In genomic region chr20:59508729-59509128, GRCh38 we compare ENCODE assay signal across 16 cellular contexts.
DNase-seq lines count a peak whose midpoint lies in the region; ATAC-seq, FAIRE-seq and TF ChIP-seq lines count a peak whose summit lies in the region.
"Had no signal": no experiment of that assay in that cellular context is flagged by ENCODE, and none has a peak within 500 bp of the region (broad histone marks: within the 10 kb centered on the region; RNA-seq: fewer than 3 reads in every experiment).

No MANE protein-coding gene starts in this region.

- no peak overlapping the region for H3K9ac ChIP-seq in K562 (ENCODE audit: insufficient read depth in 1 of 2, low read depth in 2 of 2, low read length in 2 of 2)
- H3K9ac ChIP-seq: BLaER1 treated with 17β-estradiol and CSF1 and Interleukin-3, amounts not matched to agents 10 nM and 100 nM had no signal

- no peak overlapping the region for H3K4me2 ChIP-seq in K562 (ENCODE audit: insufficient read depth, low read length)

- no peak for TF ChIP-seq RAD21 in K562 (CRISPR knock-in tag; conservative IDR thresholded peaks at IDR 0.05 in 1 of 2, IDR thresholded peaks at IDR 0.05 in 1 of 2)

- H3K4me3 ChIP-seq in right atrium auricular region (no peak overlapping the region), right cardiac atrium (ENCODE audit: low read length) (no peak overlapping the region), K562 (no peak overlapping the region)
- H3K4me3 ChIP-seq: BLaER1 treated with 17β-estradiol and CSF1 and Interleukin-3, amounts not matched to agents 10 nM and 100 nM had no signal

- CTCF ChIA-PET in K562 (lab: Yijun Ruan, JAX; ENCODE audit: low intra/inter-chr PET ratio): no interaction called here

- WGBS in right cardiac atrium: 49% methylated on average over 3 of the region's 3 CpGs
- 0% methylated on average over 3 of the region's 3 CpGs for WGBS in K562 (ENCODE audit: insufficient coverage, low coverage, missing lambda C conversion rate)

- H3K4me1 ChIP-seq in right atrium auricular region (no peaks in the 10 kb centered on the region), right cardiac atrium (ENCODE audit: control insufficient read depth, insufficient read depth, low read length) (no peaks in the 10 kb centered on the region), K562 (replicated peaks in 1 of 2; ENCODE audit: control insufficient read depth in 2 of 2, insufficient read depth in 2 of 2, low read length in 2 of 2) (no peaks in the 10 kb centered on the region)
- H3K4me1 ChIP-seq: BLaER1 treated with 17β-estradiol and CSF1 and Interleukin-3, amounts not matched to agents 10 nM and 100 nM had no signal

- no peak for FAIRE-seq in K562 (lab: Jason Lieb, UNC)
- FAIRE-seq: GM19239 had no signal

- H4K20me1 ChIP-seq in K562 (replicated peaks; ENCODE audit: control insufficient read depth, insufficient read depth, low read length): no peaks in the 10 kb centered on the region
- H4K20me1 ChIP-seq: BLaER1 treated with 17β-estradiol and CSF1 and Interleukin-3, amounts not matched to agents 10 nM and 100 nM had no signal

- no peak for TF ChIP-seq EP300 in K562 (IDR thresholded peaks at IDR 0.05; ENCODE audit: low read length)

- H2AFZ ChIP-seq in K562 (ENCODE audit: low read depth, low read length): no peak overlapping the region

- H3K36me3 ChIP-seq in right atrium auricular region (no peaks in the 10 kb centered on the region), K562 (ENCODE audit: control insufficient read depth, insufficient read depth, low read length) (no peaks in the 10 kb centered on the region)
- H3K36me3 ChIP-seq: BLaER1 treated with 17β-estradiol and CSF1 and Interleukin-3, amounts not matched to agents 10 nM and 100 nM had no signal

- H3K79me2 ChIP-seq in K562 (ENCODE audit: control insufficient read depth, insufficient read depth, low read length): no peaks in the 10 kb centered on the region

- H3K27me3 ChIP-seq in right atrium auricular region (no peaks in the 10 kb centered on the region), right cardiac atrium (ENCODE audit: control insufficient read depth, insufficient read depth) (no peaks in the 10 kb centered on the region), K562 (ENCODE audit: control insufficient read depth in 2 of 2, insufficient read depth in 2 of 2, low read length in 2 of 2) (no peaks in the 10 kb centered on the region; a peak in 1 of 5 replicates)
- H3K27me3 ChIP-seq: BLaER1 treated with 17β-estradiol and CSF1 and Interleukin-3, amounts not matched to agents 10 nM and 100 nM had no signal

- no peaks in the 10 kb centered on the region for H3K9me3 ChIP-seq in right atrium auricular region
- no peaks in the 10 kb centered on the region for H3K9me3 ChIP-seq in right cardiac atrium (ENCODE audit: control insufficient read depth, low read length)
- H3K9me3 ChIP-seq in K562 (replicated peaks; ENCODE audit: control insufficient read depth, insufficient read depth, low read depth, low read length): no peaks in the 10 kb centered on the region

- H3K27ac ChIP-seq in right atrium auricular region (no peak overlapping the region), right cardiac atrium (ENCODE audit: low read length) (no peak overlapping the region), K562 (ENCODE audit: extremely low read depth, low read depth, low read length) (no peak overlapping the region)
- H3K27ac ChIP-seq: BLaER1 treated with 17β-estradiol and CSF1 and Interleukin-3, amounts not matched to agents 10 nM and 100 nM had no signal

- peak; percentile 16 for DNase-seq in right atrium auricular region (ENCODE audit: low spot score)
- DNase-seq in right cardiac atrium: no peak
- DNase-seq in OCI-M1 (lab: John Stamatoyannopoulos, UW): peak; percentile 5
- DNase-seq in K562 (ENCODE audit: extremely low read depth in 1 of 4, low spot score in 3 of 4): no peak
- no peak for DNase-seq in activated CD8-positive, alpha-beta memory T cell treated with anti-CD3 and anti-CD28 coated beads for 24 hours
- DNase-seq in SKM-1 treated with dmso at 0.1 percent for 144 hours (lab: John Stamatoyannopoulos, UW; ENCODE audit: unreplicated experiment): no peak
- DNase-seq: 8988T; Calu3; CD4-positive, alpha-beta T cell; DMS 273 treated with DMSO at 0.1 percent for 48 hours; GOT3; H9; KBM-7 had no signal

- intact Hi-C loops in right cardiac atrium (cut with DNase I) (no loop called here), K562 (cut with micrococcal nuclease) (no loop called here)

- ATAC-seq in right cardiac atrium: no peak
- ATAC-seq in K562: no peak
- ATAC-seq in GM18909 (IDR thresholded peaks at IDR 0.05; ENCODE audit: poor library complexity, unreplicated experiment): no peak

- no peak for TF ChIP-seq POLR2A in K562 (conservative IDR thresholded peaks at IDR 0.05)

- POLR2A ChIA-PET in K562 (lab: Yijun Ruan, JAX): no interaction called here

- BruUV-seq in K562 (replicated peaks; lab: Mats Ljungman, UMichigan): no TSS peak

- in situ Hi-C loops in K562 (cut with MboI): no loop called here

- no peak for TF ChIP-seq CTCF in right atrium auricular region (IDR thresholded peaks at IDR 0.05)
- TF ChIP-seq CTCF in K562 (IDR thresholded peaks at IDR 0.05 in 2 of 3, conservative IDR thresholded peaks at IDR 0.05 in 1 of 3; ENCODE audit: insufficient read depth in 2 of 3, low read depth in 1 of 3, low read length in 3 of 3): no peak

- H3K9me1 ChIP-seq in K562 (ENCODE audit: control insufficient read depth, insufficient read depth, low read length): no peaks in the 10 kb centered on the region

TF ChIP-seq in K562, 482 proteins besides CTCF, POLR2A, EP300 and RAD21:
- no peak for TF ChIP-seq RFX1 (IDR thresholded peaks at IDR 0.05)
- TF ChIP-seq SPI1 (IDR thresholded peaks at IDR 0.05; ENCODE audit: borderline replicate concordance, low read depth, low read length): peak; percentile 83

Comparison
In these comparisons a context has a peak if more than half of its experiments do, and no peak if none do; other contexts are left out.
1. DNase-seq: peak in right atrium auricular region (single experiment) and OCI-M1 (single experiment); none in right cardiac atrium (0 of 3), K562 (0 of 4), activated CD8-positive, alpha-beta memory T cell treated with anti-CD3 and anti-CD28 coated beads for 24 hours (single experiment) and SKM-1 treated with dmso at 0.1 percent for 144 hours (single experiment).